In genomic region chr20:24432057-24432456, GRCh38 we compare ENCODE assay signal across 20 cellular contexts. TPM values are rescaled to one million over a fixed set of nuclear protein-coding genes. Genes with fewer than 3 reads are reported as not detected.
DNase-seq lines count a peak whose midpoint lies in the region; ATAC-seq, FAIRE-seq and TF ChIP-seq lines count a peak whose summit lies in the region.
"Had no signal": no experiment of that assay in that cellular context is flagged by ENCODE, and none has a peak within 500 bp of the region (broad histone marks: within the 10 kb centered on the region; RNA-seq: fewer than 3 reads in every experiment).

No MANE protein-coding gene starts in this region.

- H3K27me3 Mint-ChIP-seq in nephron (ENCODE audit: low read depth) = peaks cover 3% of the 10 kb centered on the region
- H3K27me3 Mint-ChIP-seq: CD4-positive, alpha-beta T cell had no signal

- H3K79me2 ChIP-seq in HepG2 (ENCODE audit: insufficient read depth, low read length) (no peaks in the 10 kb centered on the region), hepatocyte (no peaks in the 10 kb centered on the region)

- H3K9ac ChIP-seq in liver (ENCODE audit: low read depth in 1 of 2, low read length in 2 of 2) (no peak overlapping the region), HepG2 (ENCODE audit: insufficient read depth, low read depth, low read length) (no peak overlapping the region)

- no peak; the same call in 2 of the 3 replicates for ATAC-seq in HepG2
- ATAC-seq: HCT116 had no signal

- H3K4me3 Mint-ChIP-seq in nephron = peak overlapping the region in 1 of 3 experiments; percentile 7
- H3K4me3 Mint-ChIP-seq: CD4-positive, alpha-beta T cell had no signal

- H4K20me1 ChIP-seq in HepG2 (ENCODE audit: insufficient read depth, low read length) (no peaks in the 10 kb centered on the region), hepatocyte (ENCODE audit: insufficient read depth, poor library complexity, severe bottlenecking) (no peaks in the 10 kb centered on the region)

- WGBS in liver = 25% methylated on average over 2 of the region's 2 CpGs
- WGBS in HepG2 (ENCODE audit: low lambda C conversion rate) = 2% methylated on average over 2 of the region's 2 CpGs
- 26% methylated on average over 2 of the region's 2 CpGs for WGBS in hepatocyte (ENCODE audit: low lambda C conversion rate, missing lambda C conversion rate)

- H3K27me3 ChIP-seq in liver (ENCODE audit: control insufficient read depth in 4 of 4, insufficient read depth in 4 of 4, low read length in 3 of 4) (peaks cover 0 to 3% (median 1%) of the 10 kb centered on the region in 4 donors), HepG2 (ENCODE audit: control insufficient read depth in 1 of 2, insufficient read depth in 2 of 2, low read length in 2 of 2) (no peaks in the 10 kb centered on the region), hepatocyte (no peaks in the 10 kb centered on the region)

- H2AFZ ChIP-seq in HepG2 (ENCODE audit: low read length) (no peak overlapping the region), hepatocyte (peak overlapping the region; percentile 73)

- H3K27ac ChIP-seq in liver (ENCODE audit: low read depth in 1 of 2, low read length in 2 of 2) (no peak overlapping the region), HepG2 (ENCODE audit: extremely low read length, insufficient read depth, low read length) (no peak overlapping the region), hepatocyte (peak overlapping the region; percentile 85)

- in situ Hi-C loops in HepG2 (cut with HindIII; ENCODE audit: extremely low pct_ligation_motif_present, low pct_unique_long_range_greater_than_20kb) = no loop called here

- no peak for TF ChIP-seq POLR2A in HepG2 (IDR thresholded peaks at IDR 0.05; ENCODE audit: insufficient read depth in 1 of 2, low read depth in 2 of 2, low read length in 2 of 2)

- no peaks in the 10 kb centered on the region for H3K36me3 Mint-ChIP-seq in nephron (ENCODE audit: low read depth)

- H3K9me2 ChIP-seq in hepatocyte (replicated peaks; ENCODE audit: insufficient read depth) = no peaks in the 10 kb centered on the region

- H3K36me3 ChIP-seq in liver (ENCODE audit: control insufficient read depth in 4 of 4, insufficient read depth in 3 of 4, low read depth in 1 of 4, low read length in 3 of 4) (no peaks in the 10 kb centered on the region), HepG2 (replicated peaks in 1 of 2; ENCODE audit: control insufficient read depth in 1 of 2, insufficient read depth in 2 of 2, low read length in 2 of 2) (no peaks in the 10 kb centered on the region), hepatocyte (replicated peaks; ENCODE audit: insufficient read depth, low read depth) (no peaks in the 10 kb centered on the region)

- intact Hi-C loops in HepG2 (cut with micrococcal nuclease; ENCODE audit: unreplicated experiment) = no loop called here

- BruUV-seq in HepG2 (replicated peaks; lab: Mats Ljungman, UMichigan) = no TSS peak

- peaks cover 48% of the 10 kb centered on the region for H3K4me1 Mint-ChIP-seq in nephron

- DNase-seq in HepG2 (ENCODE audit: low spot score) (no peak), hepatocyte (ENCODE audit: low spot score) (peak; percentile 68), D341Med (ENCODE audit: low spot score) (no peak), NCI-H524 treated with DMSO at 0.1 percent for 48 hours (lab: John Stamatoyannopoulos, UW) (no peak), SHP77 treated with DMSO at 0.1 percent for 48 hours (lab: John Stamatoyannopoulos, UW) (no peak), GF-D8 (lab: John Stamatoyannopoulos, UW) (no peak)
- DNase-seq: Calu3; CD4-positive, alpha-beta T cell; DMS79; IMR-90; Kasumi-1; NCI-H1417; NCI-H1930; NCI-H2171 treated with DMSO at 0.1 percent for 48 hours; SIG-M5 had no signal

- peaks cover 14% of the 10 kb centered on the region for H3K9me3 Mint-ChIP-seq in nephron

- no peak overlapping the region for H3K4me2 ChIP-seq in HepG2 (ENCODE audit: low read depth, low read length)
- H3K4me2 ChIP-seq in hepatocyte = peak overlapping the region; percentile 69

- no peak for TF ChIP-seq CTCF in liver (IDR thresholded peaks at IDR 0.05; ENCODE audit: low read depth, low read length, missing input control)
- TF ChIP-seq CTCF in HepG2 (CRISPR knock-in tag; IDR thresholded peaks at IDR 0.05) = no peak
- no peak for TF ChIP-seq CTCF in hepatocyte (IDR thresholded peaks at IDR 0.05; ENCODE audit: poor library complexity)
- TF ChIP-seq CTCF in nephron (IDR thresholded peaks at IDR 0.05; ENCODE audit: unreplicated experiment in 3 of 3) = no peak

- TF ChIP-seq EP300 in HepG2 (IDR thresholded peaks at IDR 0.05; ENCODE audit: low read depth in 2 of 2, low read length in 2 of 2) (no peak), HepG2 (CRISPR knock-in tag; IDR thresholded peaks at IDR 0.05; ENCODE audit: borderline replicate concordance) (no peak)

- TF ChIP-seq RAD21 in liver (IDR thresholded peaks at IDR 0.05) (peak in 1 of 2 donors; percentile 8), HepG2 (CRISPR knock-in tag; IDR thresholded peaks at IDR 0.05) (no peak)

- CTCF ChIA-PET in HepG2 (lab: Yijun Ruan, JAX; ENCODE audit: low intra/inter-chr PET ratio, low total read pairs) = no interaction called here

- H3K9me3 ChIP-seq in liver (ENCODE audit: control insufficient read depth in 4 of 4, low read length in 3 of 4) = no peaks in the 10 kb centered on the region
- H3K9me3 ChIP-seq in HepG2 (ENCODE audit: low read length) = no peaks in the 10 kb centered on the region
- H3K9me3 ChIP-seq in hepatocyte (ENCODE audit: low read depth) = no peaks in the 10 kb centered on the region

- peak overlapping the region; percentile 85 to 90 (median 88) for H3K27ac Mint-ChIP-seq in nephron
- H3K27ac Mint-ChIP-seq: CD4-positive, alpha-beta T cell had no signal

- H3K4me3 ChIP-seq in liver (ENCODE audit: low read depth in 1 of 3, low read length in 3 of 3) (peak overlapping the region in 1 of 3 donors; percentile 19), HepG2 (replicated peaks in 1 of 3; ENCODE audit: insufficient read depth in 1 of 3, low read depth in 2 of 3, low read length in 3 of 3) (no peak overlapping the region), hepatocyte (no peak overlapping the region)

- POLR2A ChIA-PET in HepG2 (lab: Yijun Ruan, JAX) = interaction anchor here (0.9 kb wide), 1 partner anchor 9 kb away, joined by 3 read pairs; no protein-coding TSS in a partner anchor

- H3K4me1 ChIP-seq in liver (ENCODE audit: control insufficient read depth in 4 of 4, insufficient read depth in 4 of 4, low read length in 3 of 4) (peaks cover 0 to 7% (median 0%) of the 10 kb centered on the region in 4 donors), HepG2 (ENCODE audit: insufficient read depth, low read length) (peaks cover 9% of the 10 kb centered on the region; the same call in 1 of the 2 replicates), hepatocyte (ENCODE audit: insufficient read depth) (peaks cover 10% of the 10 kb centered on the region)

- FAIRE-seq in HepG2 (lab: Jason Lieb, UNC) = no peak
- FAIRE-seq: G401.6 had no signal

TF ChIP-seq in HepG2, 621 proteins besides CTCF, POLR2A, EP300 and RAD21 (continues in another document):
- TF ChIP-seq ZNF670 (CRISPR knock-in tag; IDR thresholded peaks at IDR 0.05; ENCODE audit: borderline replicate concordance) = no peak
- TF ChIP-seq GPBP1L1 (CRISPR knock-in tag; IDR thresholded peaks at IDR 0.05) = no peak
- no peak for TF ChIP-seq ZNF879 (CRISPR knock-in tag; IDR thresholded peaks at IDR 0.05)
- no peak for TF ChIP-seq NKX3-1 (CRISPR knock-in tag; IDR thresholded peaks at IDR 0.05)
- TF ChIP-seq ZBTB21 (CRISPR knock-in tag; IDR thresholded peaks at IDR 0.05) = no peak
- no peak for TF ChIP-seq CHD4 (IDR thresholded peaks at IDR 0.05; ENCODE audit: borderline replicate concordance, low read length)

RNA-seq across cellular contexts. Expression of gene SYNDIG1, which starts 37.4 kb away (rescaled TPM):
- under 1 TPM in 1 of 2 donors, not detected in 1; 0.08 TPM for total RNA-seq in liver
- under 1 TPM in 1 of 2 donors, not detected in 1; 0.05 TPM for polyA plus RNA-seq in liver
- not detected in 2 replicates for total RNA-seq in HepG2 (2016; rRNA removed; fragmentation: Illumina TruSeq; extraction: Trizol)
- total RNA-seq in HepG2 (2016; cell fraction: cytosol; rRNA removed; fragmentation: Illumina TruSeq; extraction: Trizol; ENCODE audit: low read depth) = not detected in 2 replicates
- not detected in 2 replicates for total RNA-seq in HepG2 (2016; cell fraction: insoluble cytoplasmic fraction; rRNA removed; fragmentation: Illumina TruSeq; extraction: Trizol)
- total RNA-seq in HepG2 (2016; cell fraction: membrane; rRNA removed; fragmentation: Illumina TruSeq; extraction: Trizol) = not detected in 2 replicates
- not detected in 2 replicates for total RNA-seq in HepG2 (2016; cell fraction: nucleus; rRNA removed; fragmentation: Illumina TruSeq; extraction: Trizol)
- polyA plus RNA-seq in HepG2 (2011; rRNA removed) = not detected in 2 replicates
- not detected in 2 replicates for polyA plus RNA-seq in HepG2 (2011; cell fraction: cytosol; rRNA removed)
- not detected in 2 replicates for polyA plus RNA-seq in HepG2 (2011; cell fraction: nucleus; rRNA removed)
- polyA plus RNA-seq in HepG2 (2012) = not detected in 2 replicates
- not detected in 2 replicates for polyA plus RNA-seq in HepG2 (2016; cell fraction: cytosol; fragmentation: Illumina TruSeq; extraction: Trizol; ENCODE audit: low read depth)
- not detected in 2 replicates for polyA plus RNA-seq in HepG2 (2016; cell fraction: insoluble cytoplasmic fraction; fragmentation: Illumina TruSeq; extraction: Trizol; ENCODE audit: low read depth)
- polyA plus RNA-seq in HepG2 (2016; cell fraction: membrane; fragmentation: Illumina TruSeq; extraction: Trizol; ENCODE audit: low read depth) = not detected in 2 replicates
- not detected in 2 replicates for polyA plus RNA-seq in HepG2 (2016; cell fraction: nucleus; fragmentation: Illumina TruSeq; extraction: Trizol; ENCODE audit: insufficient read depth, low read depth)
- not detected in 2 replicates for polyA minus RNA-seq in HepG2 (2011; rRNA and poly(A)+ RNA removed; ENCODE audit: low replicate concordance)
- polyA minus RNA-seq in HepG2 (2011; cell fraction: cytosol; rRNA and poly(A)+ RNA removed) = not detected in 2 replicates
- not detected in 2 replicates for polyA minus RNA-seq in HepG2 (2011; cell fraction: nucleus; rRNA and poly(A)+ RNA removed)
- total RNA-seq in hepatocyte = 1.4 and 1.5 TPM in 2 replicates
- polyA plus RNA-seq in hepatocyte = 1.2 and 2.3 TPM in 2 replicates
- total RNA-seq: Calu3; CD4-positive, alpha-beta T cell; IMR-90; NCI-H460 had no signal
- polyA plus RNA-seq: IMR-90 had no signal
